1 cellular context compared by ENCODE assay signal in genomic region chr7:116545411-116545993, GRCh38.
TF ChIP-seq lines count a peak whose summit lies in the region.

No MANE protein-coding gene starts in this region.

TF ChIP-seq in IMR-90, 13 proteins besides CTCF, POLR2A, EP300 and RAD21:
- TF ChIP-seq BHLHE40 (IDR thresholded peaks at IDR 0.05; ENCODE audit: low read depth, low read length): no peak
- TF ChIP-seq MAZ (IDR thresholded peaks at IDR 0.05; ENCODE audit: borderline replicate concordance, low read depth, low read length): no peak
- TF ChIP-seq USF2 (IDR thresholded peaks at IDR 0.05; ENCODE audit: low read depth, low read length): no peak
- no peak for TF ChIP-seq CEBPB (IDR thresholded peaks at IDR 0.05; ENCODE audit: low read depth, low read length)
- no peak for TF ChIP-seq ELK1 (IDR thresholded peaks at IDR 0.05; ENCODE audit: borderline replicate concordance, low read depth, low read length)
- no peak for TF ChIP-seq FOS (IDR thresholded peaks at IDR 0.05; ENCODE audit: low read depth, low read length)
- TF ChIP-seq SMC3 (IDR thresholded peaks at IDR 0.05; ENCODE audit: low read depth, low read length): no peak
- no peak for TF ChIP-seq MXI1 (IDR thresholded peaks at IDR 0.05; ENCODE audit: borderline replicate concordance, low read depth, low read length)
- no peak for TF ChIP-seq CHD1 (IDR thresholded peaks at IDR 0.05; ENCODE audit: low read depth, low read length)
- TF ChIP-seq NFE2L2 (IDR thresholded peaks at IDR 0.05; ENCODE audit: low read depth, low read length): no peak
- TF ChIP-seq RCOR1 (IDR thresholded peaks at IDR 0.05; ENCODE audit: insufficient replicate concordance, low read length): no peak
- no peak for TF ChIP-seq RFX5 (IDR thresholded peaks at IDR 0.05; ENCODE audit: low read depth, low read length)
- TF ChIP-seq MAFK (IDR thresholded peaks at IDR 0.05; ENCODE audit: low read depth, low read length): no peak
